ENCODE assay signal across 10 cellular contexts in genomic region chr9:131635912-131636311, GRCh38.
DNase-seq lines count a peak whose midpoint lies in the region; ATAC-seq, FAIRE-seq and TF ChIP-seq lines count a peak whose summit lies in the region.
"Had no signal": no experiment of that assay in that cellular context is flagged by ENCODE, and none has a peak within 500 bp of the region (broad histone marks: within the 10 kb centered on the region; RNA-seq: fewer than 3 reads in every experiment).

No MANE protein-coding gene starts in this region.

- BruUV-seq in PC-3 (replicated peaks; lab: Mats Ljungman, UMichigan) = no TSS peak

- H3K79me2 ChIP-seq in PC-3 (ENCODE audit: low read length) = no peaks in the 10 kb centered on the region

- intact Hi-C loops in PC-3 (cut with micrococcal nuclease) = no loop called here

- no peaks in the 10 kb centered on the region for H4K20me1 ChIP-seq in PC-3 (ENCODE audit: low read length)

- H3K9me3 ChIP-seq in A549 (no peaks in the 10 kb centered on the region), PC-3 (ENCODE audit: low read length) (no peaks in the 10 kb centered on the region), endocrine pancreas (ENCODE audit: control insufficient read depth, low read length) (no peaks in the 10 kb centered on the region), neutrophil (no peaks in the 10 kb centered on the region)
- H3K9me3 ChIP-seq: MG63 had no signal

- H3K9me2 ChIP-seq in PC-3 (replicated peaks; ENCODE audit: low read length) = no peaks in the 10 kb centered on the region

- TF ChIP-seq POLR2A in A549 (IDR thresholded peaks at IDR 0.05; ENCODE audit: low read length) = no peak

- H3K36me3 ChIP-seq in PC-3 (ENCODE audit: low read depth, low read length) (no peaks in the 10 kb centered on the region), endocrine pancreas (ENCODE audit: control insufficient read depth, insufficient read depth, low read length) (no peaks in the 10 kb centered on the region), neutrophil (peaks cover 25% of the 10 kb centered on the region)

- DNase-seq in A549 (ENCODE audit: low read depth in 1 of 2, low spot score in 1 of 2) (no peak), PC-3 (no peak), pons (ENCODE audit: low spot score) (no peak), NCI-H1417 treated with DMSO at 0.1 percent for 48 hours (lab: John Stamatoyannopoulos, UW) (no peak), COLO668 (lab: John Stamatoyannopoulos, UW; ENCODE audit: unreplicated experiment) (no peak), H4 (ENCODE audit: low spot score) (no peak)
- DNase-seq: RPMI8226 had no signal

- no peak for TF ChIP-seq EP300 in A549 (IDR thresholded peaks at IDR 0.05)

- WGBS in A549 (ENCODE audit: missing lambda C conversion rate) = 56% methylated on average over 5 of the region's 5 CpGs

- peak; percentile 55 to 58 for ATAC-seq in A549
- ATAC-seq in PC-3 = peak; percentile 19

- POLR2A ChIA-PET in A549 (lab: Yijun Ruan, JAX) (no interaction called here), PC-3 (lab: Charles Lee; ENCODE audit: unreplicated experiment) (no interaction called here)

- H3K27ac ChIP-seq in A549 = peak overlapping the region; percentile 57 to 78
- H3K27ac ChIP-seq in PC-3 (ENCODE audit: low read length) = peak overlapping the region; percentile 73
- H3K27ac ChIP-seq in neutrophil = peak overlapping the region; percentile 97

- no peaks in the 10 kb centered on the region for H3F3A ChIP-seq in PC-3 (ENCODE audit: low read length, unreplicated experiment)

- H3K9ac ChIP-seq in PC-3 (ENCODE audit: low read length) (0 out of 2 replicates have a peak overlapping the region, but pooled peaks have one; percentile 25), endocrine pancreas (ENCODE audit: control insufficient read depth, insufficient read depth, low read length) (peak overlapping the region; percentile 32)

- no peak for FAIRE-seq in A549 (lab: Jason Lieb, UNC)

- H3K4me3 ChIP-seq in A549 = no peak overlapping the region
- H3K4me3 ChIP-seq in PC-3 (ENCODE audit: low read length) = no peak overlapping the region
- H3K4me3 ChIP-seq in endocrine pancreas (ENCODE audit: control insufficient read depth, insufficient read depth, low read length) = no peak overlapping the region
- H3K4me3 ChIP-seq in neutrophil (ENCODE audit: low read depth in 1 of 2, low read length in 1 of 2) = peak overlapping the region; percentile 26 to 42
- H3K4me3 ChIP-seq: MG63 had no signal

- H3K4me1 ChIP-seq in A549 (peaks cover 18% of the 10 kb centered on the region), PC-3 (ENCODE audit: insufficient read depth, low read length) (peaks cover 12% of the 10 kb centered on the region), endocrine pancreas (ENCODE audit: control insufficient read depth, insufficient read depth, low read length) (no peaks in the 10 kb centered on the region), neutrophil (ENCODE audit: control insufficient read depth in 1 of 2, insufficient read depth in 1 of 2, low read depth in 1 of 2, low read length in 1 of 2) (peaks cover 28 to 29% of the 10 kb centered on the region in 2 experiments)

- H3K27me3 ChIP-seq in PC-3 (ENCODE audit: low read length) (no peaks in the 10 kb centered on the region), endocrine pancreas (ENCODE audit: control insufficient read depth, insufficient read depth, low read length) (no peaks in the 10 kb centered on the region), neutrophil (no peaks in the 10 kb centered on the region)
- H3K27me3 ChIP-seq: MG63 had no signal

- no peak for TF ChIP-seq CTCF in A549 (IDR thresholded peaks at IDR 0.05)
- TF ChIP-seq CTCF in PC-3 (conservative IDR thresholded peaks at IDR 0.05; ENCODE audit: low read depth, low read length) = no peak
- TF ChIP-seq CTCF in neutrophil (IDR thresholded peaks at IDR 0.05) = no peak

- CTCF ChIA-PET in A549 (lab: Yijun Ruan, JAX) = interaction anchor here (0.7 to 9.5 kb wide), 8 partner anchors 19 to 677 kb away, joined by 3 to 68 read pairs (median 8); partner anchors contain the start of gene RAPGEF1
- CTCF ChIA-PET in PC-3 (lab: Charles Lee) = no interaction called here

- H2AFZ ChIP-seq in PC-3 (ENCODE audit: low read length) = no peak overlapping the region

- TF ChIP-seq RAD21 in A549 (conservative IDR thresholded peaks at IDR 0.05 in 1 of 2, IDR thresholded peaks at IDR 0.05 in 1 of 2) = no peak

- H3K4me2 ChIP-seq in A549 (peak overlapping the region; percentile 70), PC-3 (ENCODE audit: low read length) (no peak overlapping the region)

TF ChIP-seq in A549, 52 proteins besides CTCF, POLR2A, EP300 and RAD21:
- TF ChIP-seq MAX (IDR thresholded peaks at IDR 0.05) (no peak), NPAS2 (CRISPR knock-in tag; IDR thresholded peaks at IDR 0.05; ENCODE audit: borderline replicate concordance) (no peak), HOXA7 (CRISPR knock-in tag; IDR thresholded peaks at IDR 0.05) (no peak), ESRRA (IDR thresholded peaks at IDR 0.05; ENCODE audit: borderline replicate concordance, low read length) (no peak), ZC3H11A (IDR thresholded peaks at IDR 0.05) (no peak), PBX3 (IDR thresholded peaks at IDR 0.05) (no peak), RNF2 (IDR thresholded peaks at IDR 0.05; ENCODE audit: borderline replicate concordance, low read depth) (no peak), KDM1A (IDR thresholded peaks at IDR 0.05; ENCODE audit: low read depth) (no peak), BCL3 (IDR thresholded peaks at IDR 0.05) (no peak), JUN (IDR thresholded peaks at IDR 0.05) (no peak), SREBF2 (IDR thresholded peaks at IDR 0.05) (no peak), CEBPB (IDR thresholded peaks at IDR 0.05) (no peak), EHF (CRISPR knock-in tag; IDR thresholded peaks at IDR 0.05) (no peak), TP53 (CRISPR knock-in tag; IDR thresholded peaks at IDR 0.05) (no peak), MAFK (IDR thresholded peaks at IDR 0.05; ENCODE audit: partially characterized antibody) (no peak), TFCP2L1 (CRISPR knock-in tag; IDR thresholded peaks at IDR 0.05) (no peak), CHD2 (IDR thresholded peaks at IDR 0.05; ENCODE audit: low read length, partially characterized antibody) (no peak)

Comparison
In these comparisons a context has a peak if more than half of its experiments do, and no peak if none do; other contexts are left out.
1. H3K4me3 ChIP-seq: peak in neutrophil (2 of 2); none in A549 (single experiment), PC-3 (single experiment) and endocrine pancreas (single experiment).
2. Peak in every context shown above with its lines, with median percentiles within 50 percentile points of each other: H3K27ac ChIP-seq.